Comparison of ENCODE assay signal across 16 cellular contexts in genomic region chr5:132050136-132050535, GRCh38. TPM values are rescaled to one million over a fixed set of nuclear protein-coding genes. Genes with fewer than 3 reads are reported as not detected.
DNase-seq lines count a peak whose midpoint lies in the region; ATAC-seq and TF ChIP-seq lines count a peak whose summit lies in the region.
"Had no signal": no experiment of that assay in that cellular context is flagged by ENCODE, and none has a peak within 500 bp of the region (broad histone marks: within the 10 kb centered on the region; RNA-seq: fewer than 3 reads in every experiment).

No MANE protein-coding gene starts in this region.

- TF ChIP-seq CTCF in dorsolateral prefrontal cortex (IDR thresholded peaks at IDR 0.05 in 54 of 56, conservative IDR thresholded peaks at IDR 0.05 in 2 of 56; ENCODE audit: low read depth in 1 of 56, partially characterized antibody in 56 of 56) (no peak), upper lobe of right lung (IDR thresholded peaks at IDR 0.05) (no peak)

- peak; percentile 74 for DNase-seq in cardiac septum (ENCODE audit: low spot score)
- no peak for DNase-seq in Right ventricle myocardium superior
- DNase-seq in dorsolateral prefrontal cortex, result peak in 7 of 10 donors; percentile 19 to 55 (median 43)
- peak; percentile 34 for DNase-seq in midbrain (lab: John Stamatoyannopoulos, UW)
- DNase-seq in upper lobe of right lung, result peak; percentile 72
- no peak for DNase-seq in NCI-H510A (lab: John Stamatoyannopoulos, UW)
- DNase-seq in glomerular visceral epithelial cell (ENCODE audit: extremely low spot score), result no peak
- DNase-seq: activated naive CD4-positive, alpha-beta T cell; MM.1S; NCI-H226 had no signal

- ATAC-seq in Right ventricle myocardium superior (ENCODE audit: poor library complexity) (no peak), upper lobe of right lung (peak; percentile 89), HG03095 (IDR thresholded peaks at IDR 0.05; ENCODE audit: unreplicated experiment) (no peak)

- H3K27ac ChIP-seq in dorsolateral prefrontal cortex, result no peak overlapping the region
- no peak overlapping the region for H3K27ac ChIP-seq in upper lobe of right lung

- intact Hi-C loops in cardiac septum (cut with DNase I), result no loop called here
- intact Hi-C loops in Right ventricle myocardium superior (cut with DNase I), result no loop called here
- intact Hi-C loops in dorsolateral prefrontal cortex (cut with DNase I), result no loop called here
- intact Hi-C loops in upper lobe of right lung (cut with DNase I), result no loop called here

- H3K4me3 ChIP-seq in dorsolateral prefrontal cortex (no peak overlapping the region), upper lobe of right lung (no peak overlapping the region)

- no peaks in the 10 kb centered on the region for H3K4me1 ChIP-seq in upper lobe of right lung

- H3K36me3 ChIP-seq in upper lobe of right lung, result no peaks in the 10 kb centered on the region

- no peaks in the 10 kb centered on the region for H3K9me3 ChIP-seq in upper lobe of right lung

- no peaks in the 10 kb centered on the region for H3K27me3 ChIP-seq in dorsolateral prefrontal cortex
- no peaks in the 10 kb centered on the region for H3K27me3 ChIP-seq in upper lobe of right lung

RNA-seq across cellular contexts. Expression of gene IL3, which starts 10.3 kb away (rescaled TPM):
- total RNA-seq in cardiac septum, result not detected
- total RNA-seq in Right ventricle myocardium superior, result not detected
- total RNA-seq in dorsolateral prefrontal cortex, result not detected
- not detected for total RNA-seq in upper lobe of right lung
- total RNA-seq: A673, endothelial cell of umbilical vein, HT-29, liver, RPMI7951 had no signal

RNA-seq across cellular contexts. Expression of gene CSF2, which starts 23.5 kb away (rescaled TPM):
- total RNA-seq in cardiac septum, result not detected
- total RNA-seq in Right ventricle myocardium superior, result not detected
- total RNA-seq in dorsolateral prefrontal cortex, result not detected
- total RNA-seq in upper lobe of right lung, result 7.1 TPM
- total RNA-seq: A673, endothelial cell of umbilical vein, liver had no signal

RNA-seq across cellular contexts. Expression of gene ACSL6, which starts 38.7 kb away (rescaled TPM):
- total RNA-seq in cardiac septum (4.5 TPM), Right ventricle myocardium superior (3.0 TPM), dorsolateral prefrontal cortex (100 to 1,000 TPM; 103 to 296 (median 177) TPM), upper lobe of right lung (0.98 TPM)
- total RNA-seq: A673, endothelial cell of umbilical vein, HT-29, RPMI7951 had no signal

Comparison
In these comparisons a context has a peak if more than half of its experiments do, and no peak if none do; other contexts are left out.
1. DNase-seq: peak in cardiac septum (single experiment), dorsolateral prefrontal cortex (7 of 10), midbrain (single experiment) and upper lobe of right lung (single experiment); none in Right ventricle myocardium superior (single experiment), NCI-H510A (single experiment) and glomerular visceral epithelial cell (single experiment).
2. RNA of gene ACSL6, which starts 38.7 kb away (total RNA-seq): 103 to 296 TPM in dorsolateral prefrontal cortex; 4.5 TPM in cardiac septum (single experiment), 3.0 TPM in Right ventricle myocardium superior (single experiment) and 0.98 TPM in upper lobe of right lung (single experiment); every median in the first group is over 10 times any median in the second.